In the genomic region with DNA sequence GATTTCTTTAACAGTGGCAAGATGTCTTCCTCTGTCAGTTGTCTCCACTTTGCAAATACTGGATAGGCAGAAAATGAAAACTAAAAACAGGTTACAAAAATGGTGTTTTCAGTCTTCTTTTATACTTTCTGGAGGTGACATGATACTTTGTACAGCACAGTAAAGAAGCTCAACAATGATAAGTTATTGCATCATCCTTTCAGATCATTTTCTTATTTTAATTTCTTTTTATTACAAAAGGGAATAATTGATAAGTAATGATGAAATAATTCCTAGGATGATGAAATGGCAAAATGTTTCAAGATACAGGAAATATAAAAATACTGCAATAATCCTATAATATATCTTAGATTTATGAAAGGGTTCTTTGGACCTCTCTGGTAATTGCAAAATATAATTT, we compare ENCODE assay signal across 18 cellular contexts. TPM values are rescaled to one million over a fixed set of nuclear protein-coding genes. Genes with fewer than 3 reads are reported as not detected.
DNase-seq lines count a peak whose midpoint lies in the region; ATAC-seq, FAIRE-seq and TF ChIP-seq lines count a peak whose summit lies in the region.
"Had no signal": no experiment of that assay in that cellular context is flagged by ENCODE, and none has a peak within 500 bp of the region (broad histone marks: within the 10 kb centered on the region; RNA-seq: fewer than 3 reads in every experiment).

No MANE protein-coding gene starts in this region.

- POLR2A ChIA-PET in activated CD8-positive, alpha-beta T cell treated with anti-CD3 and anti-CD28 coated beads for 36 hours (lab: Charles Lee) = no interaction called here
- POLR2A ChIA-PET in activated CD8-positive, alpha-beta T cell treated with anti-CD3 and anti-CD28 coated beads, Interleukin-2, amount 10 ng/mL, durations not matched to agents 7 days and 5 days (lab: Charles Lee) = no interaction called here
- POLR2A ChIA-PET in CD8-positive, alpha-beta T cell (lab: Charles Lee) = no interaction called here

- CTCF ChIA-PET in activated CD8-positive, alpha-beta T cell treated with anti-CD3 and anti-CD28 coated beads for 36 hours (lab: Charles Lee) = no interaction called here
- CTCF ChIA-PET in activated CD8-positive, alpha-beta T cell treated with anti-CD3 and anti-CD28 coated beads, Interleukin-2, amount 10 ng/mL, durations not matched to agents 7 days and 5 days (lab: Charles Lee) = no interaction called here
- CTCF ChIA-PET in CD8-positive, alpha-beta T cell (lab: Charles Lee) = no interaction called here

- H3K4me1 ChIP-seq in CD8-positive, alpha-beta T cell (ENCODE audit: insufficient read depth, low read length) = no peaks in the 10 kb centered on the region
- H3K4me1 ChIP-seq in SJCRH30 = no peaks in the 10 kb centered on the region
- H3K4me1 ChIP-seq: BE2C had no signal

- peaks cover 5% of the 10 kb centered on the region for H3K4me1 Mint-ChIP-seq in activated CD8-positive, alpha-beta T cell treated with anti-CD3 and anti-CD28 coated beads for 36 hours (ENCODE audit: low read depth)
- H3K4me1 Mint-ChIP-seq in activated CD8-positive, alpha-beta T cell treated with anti-CD3 and anti-CD28 coated beads, Interleukin-2, amount 10 ng/mL, durations not matched to agents 7 days and 5 days (ENCODE audit: low read depth) = no peaks in the 10 kb centered on the region
- no peaks in the 10 kb centered on the region for H3K4me1 Mint-ChIP-seq in CD8-positive, alpha-beta T cell (ENCODE audit: low read depth)
- no peaks in the 10 kb centered on the region for H3K4me1 Mint-ChIP-seq in endothelial cell (ENCODE audit: unreplicated experiment)

- H3K27me3 Mint-ChIP-seq in activated CD8-positive, alpha-beta T cell treated with anti-CD3 and anti-CD28 coated beads for 36 hours = no peaks in the 10 kb centered on the region
- no peaks in the 10 kb centered on the region for H3K27me3 Mint-ChIP-seq in activated CD8-positive, alpha-beta T cell treated with anti-CD3 and anti-CD28 coated beads, Interleukin-2, amount 10 ng/mL, durations not matched to agents 7 days and 5 days (ENCODE audit: low read depth)
- no peaks in the 10 kb centered on the region for H3K27me3 Mint-ChIP-seq in CD8-positive, alpha-beta T cell (ENCODE audit: low read depth)
- no peaks in the 10 kb centered on the region for H3K27me3 Mint-ChIP-seq in endothelial cell (ENCODE audit: unreplicated experiment)
- H3K27me3 Mint-ChIP-seq: CD4-positive, CD25-positive, alpha-beta regulatory T cell had no signal

- no peak overlapping the region for H3K4me3 ChIP-seq in CD8-positive, alpha-beta T cell (ENCODE audit: low read depth, low read length)
- H3K4me3 ChIP-seq in SJCRH30 = no peak overlapping the region

- no peak overlapping the region for H3K27ac ChIP-seq in CD8-positive, alpha-beta T cell (ENCODE audit: low read depth, low read length)
- H3K27ac ChIP-seq in SJCRH30 = no peak overlapping the region
- H3K27ac ChIP-seq: KMS-11 had no signal

- no peak for DNase-seq in activated CD8-positive, alpha-beta T cell treated with anti-CD3 and anti-CD28 coated beads for 36 hours
- DNase-seq in activated CD8-positive, alpha-beta T cell treated with anti-CD3 and anti-CD28 coated beads, Interleukin-2, amount 10 ng/mL, durations not matched to agents 7 days and 5 days = no peak
- no peak for DNase-seq in CD8-positive, alpha-beta T cell
- DNase-seq in RCC 7860 (ENCODE audit: low spot score) = no peak
- DNase-seq in endothelial cell (ENCODE audit: low spot score) = no peak
- no peak for DNase-seq in SJCRH30
- DNase-seq in DMS114 treated with DMSO at 0.1 percent for 48 hours (lab: John Stamatoyannopoulos, UW; ENCODE audit: unreplicated experiment) = no peak
- DNase-seq: BE2C; CD4-positive, CD25-positive, alpha-beta regulatory T cell; DMS53; EL; HFFc6; NCI-H1417 treated with DMSO at 0.1 percent for 48 hours; NCI-H187 treated with DMSO at 0.1 percent for 48 hours; NCI-H226; NCI-H526 had no signal

- TF ChIP-seq CTCF in activated CD8-positive, alpha-beta T cell treated with anti-CD3 and anti-CD28 coated beads for 36 hours (IDR thresholded peaks at IDR 0.05) = no peak
- no peak for TF ChIP-seq CTCF in CD8-positive, alpha-beta T cell (IDR thresholded peaks at IDR 0.05)
- TF ChIP-seq CTCF in endothelial cell (IDR thresholded peaks at IDR 0.05; ENCODE audit: unreplicated experiment) = no peak

- H3K4me3 Mint-ChIP-seq in activated CD8-positive, alpha-beta T cell treated with anti-CD3 and anti-CD28 coated beads for 36 hours = no peak overlapping the region
- no peak overlapping the region for H3K4me3 Mint-ChIP-seq in activated CD8-positive, alpha-beta T cell treated with anti-CD3 and anti-CD28 coated beads, Interleukin-2, amount 10 ng/mL, durations not matched to agents 7 days and 5 days
- no peak overlapping the region for H3K4me3 Mint-ChIP-seq in CD8-positive, alpha-beta T cell
- H3K4me3 Mint-ChIP-seq in endothelial cell (ENCODE audit: unreplicated experiment) = peak overlapping the region; percentile 43
- H3K4me3 Mint-ChIP-seq: CD4-positive, CD25-positive, alpha-beta regulatory T cell; HFFc6 had no signal

- peaks cover 60% of the 10 kb centered on the region for H3K36me3 Mint-ChIP-seq in activated CD8-positive, alpha-beta T cell treated with anti-CD3 and anti-CD28 coated beads for 36 hours (ENCODE audit: low read depth)
- H3K36me3 Mint-ChIP-seq in activated CD8-positive, alpha-beta T cell treated with anti-CD3 and anti-CD28 coated beads, Interleukin-2, amount 10 ng/mL, durations not matched to agents 7 days and 5 days (ENCODE audit: low read depth) = peaks cover 55% of the 10 kb centered on the region
- peaks cover 82% of the 10 kb centered on the region for H3K36me3 Mint-ChIP-seq in CD8-positive, alpha-beta T cell
- H3K36me3 Mint-ChIP-seq in endothelial cell (ENCODE audit: low read depth, unreplicated experiment) = peaks cover 24% of the 10 kb centered on the region

- no peak for ATAC-seq in activated CD8-positive, alpha-beta T cell treated with anti-CD3 and anti-CD28 coated beads for 36 hours
- no peak for ATAC-seq in activated CD8-positive, alpha-beta T cell treated with anti-CD3 and anti-CD28 coated beads, Interleukin-2, amount 10 ng/mL, durations not matched to agents 7 days and 5 days
- ATAC-seq in CD8-positive, alpha-beta T cell = no peak
- ATAC-seq in HG03442 (IDR thresholded peaks at IDR 0.05; ENCODE audit: unreplicated experiment) = no peak

- peak; percentile 28 for FAIRE-seq in RCC 7860 (lab: Jason Lieb, UNC)

- H3K27ac Mint-ChIP-seq in activated CD8-positive, alpha-beta T cell treated with anti-CD3 and anti-CD28 coated beads for 36 hours = peak overlapping the region; percentile 43
- H3K27ac Mint-ChIP-seq in activated CD8-positive, alpha-beta T cell treated with anti-CD3 and anti-CD28 coated beads, Interleukin-2, amount 10 ng/mL, durations not matched to agents 7 days and 5 days = no peak overlapping the region
- H3K27ac Mint-ChIP-seq in CD8-positive, alpha-beta T cell = peak overlapping the region; percentile 6
- no peak overlapping the region for H3K27ac Mint-ChIP-seq in endothelial cell (ENCODE audit: unreplicated experiment)
- H3K27ac Mint-ChIP-seq: CD4-positive, CD25-positive, alpha-beta regulatory T cell; HFFc6 had no signal

- H3K9me3 ChIP-seq in CD8-positive, alpha-beta T cell (ENCODE audit: low read length) = no peaks in the 10 kb centered on the region
- H3K9me3 ChIP-seq in SJCRH30 (replicated peaks) = no peaks in the 10 kb centered on the region
- H3K9me3 ChIP-seq: BE2C had no signal

- intact Hi-C loops in activated CD8-positive, alpha-beta T cell treated with anti-CD3 and anti-CD28 coated beads for 36 hours (cut with micrococcal nuclease) = no loop called here
- intact Hi-C loops in CD8-positive, alpha-beta T cell (cut with DNase I, micrococcal nuclease) = no loop called here

- H3K9me3 Mint-ChIP-seq in activated CD8-positive, alpha-beta T cell treated with anti-CD3 and anti-CD28 coated beads for 36 hours = peaks cover 2% of the 10 kb centered on the region
- no peaks in the 10 kb centered on the region for H3K9me3 Mint-ChIP-seq in activated CD8-positive, alpha-beta T cell treated with anti-CD3 and anti-CD28 coated beads, Interleukin-2, amount 10 ng/mL, durations not matched to agents 7 days and 5 days (ENCODE audit: insufficient read depth)
- H3K9me3 Mint-ChIP-seq in CD8-positive, alpha-beta T cell = no peaks in the 10 kb centered on the region
- no peaks in the 10 kb centered on the region for H3K9me3 Mint-ChIP-seq in endothelial cell (ENCODE audit: unreplicated experiment)
- H3K9me3 Mint-ChIP-seq: CD4-positive, CD25-positive, alpha-beta regulatory T cell had no signal

- H3K27me3 ChIP-seq in CD8-positive, alpha-beta T cell (ENCODE audit: insufficient read depth, low read length) = no peaks in the 10 kb centered on the region
- no peaks in the 10 kb centered on the region for H3K27me3 ChIP-seq in SJCRH30
- H3K27me3 ChIP-seq: BE2C had no signal

- peaks cover 35% of the 10 kb centered on the region for H3K36me3 ChIP-seq in CD8-positive, alpha-beta T cell (ENCODE audit: insufficient read depth, low read length)
- H3K36me3 ChIP-seq in SJCRH30 = peaks cover 59% of the 10 kb centered on the region

RNA-seq across cellular contexts. Expression of a gene that starts 16.5 kb away (rescaled TPM):
- total RNA-seq in activated CD8-positive, alpha-beta T cell treated with anti-CD3 and anti-CD28 coated beads for 36 hours = 1 to 10 TPM; 8.2 to 9.5 TPM
- 10 to 100 TPM; 11.0 TPM for total RNA-seq in activated CD8-positive, alpha-beta T cell treated with anti-CD3 and anti-CD28 coated beads, Interleukin-2, amount 10 ng/mL, durations not matched to agents 7 days and 5 days
- 10 to 100 TPM; 24.8 to 26.1 TPM for total RNA-seq in CD8-positive, alpha-beta T cell
- total RNA-seq in endothelial cell (ENCODE audit: unreplicated experiment) = 10.3 TPM
- total RNA-seq in SJCRH30 (2014; rRNA removed; shearing (Covaris generic)) = 9.0 and 10.9 TPM in 2 replicates

Comparison
In these comparisons a context has a peak if more than half of its experiments do, and no peak if none do; other contexts are left out.
1. H3K27ac Mint-ChIP-seq: peak in activated CD8-positive, alpha-beta T cell treated with anti-CD3 and anti-CD28 coated beads for 36 hours (single experiment) and CD8-positive, alpha-beta T cell (single experiment); none in activated CD8-positive, alpha-beta T cell treated with anti-CD3 and anti-CD28 coated beads, Interleukin-2, amount 10 ng/mL, durations not matched to agents 7 days and 5 days (single experiment) and endothelial cell (single experiment).